8 cellular contexts compared by ENCODE assay signal in the genomic region with DNA sequence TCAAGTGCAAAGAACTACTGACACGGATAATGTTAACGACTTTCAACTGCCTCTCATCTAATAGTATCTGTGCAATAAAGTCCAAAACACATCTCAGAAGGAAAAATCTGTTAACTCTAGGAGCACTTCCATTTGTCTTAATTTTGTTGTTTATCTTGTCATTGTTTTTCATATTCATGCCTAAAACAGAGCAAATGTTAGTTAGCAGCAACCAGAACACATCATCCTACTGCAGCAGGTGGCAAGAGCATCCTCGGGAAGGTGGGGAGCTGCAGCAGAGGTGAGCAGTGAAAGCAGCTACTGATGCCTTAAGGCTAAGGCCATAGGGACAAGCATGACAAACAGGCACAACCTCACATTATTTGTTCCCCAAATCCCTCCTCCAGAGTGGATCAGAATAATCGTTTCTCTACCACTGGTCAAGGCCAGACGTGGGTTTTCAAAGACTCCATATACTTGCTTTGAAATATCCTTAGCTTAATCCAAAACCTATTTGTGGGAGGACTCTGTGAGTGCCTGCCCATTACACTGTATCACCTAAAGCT. TPM values are rescaled to one million over a fixed set of nuclear protein-coding genes. Genes with fewer than 3 reads are reported as not detected.
A peak's percentile ranks its signal among the peaks of the same experiment; 100 is the strongest.
DNase-seq lines count a peak whose midpoint lies in the region; ATAC-seq, FAIRE-seq and TF ChIP-seq lines count a peak whose summit lies in the region.

No MANE protein-coding gene starts in this region.

- peak overlapping the region; percentile 1 for H4K5ac ChIP-seq in H1 (ENCODE audit: insufficient read length, low read depth, low read length)

- H3K23me2 ChIP-seq in H1 (ENCODE audit: low read depth, low read length), result peaks cover 2% of the 10 kb centered on the region

- H4K8ac ChIP-seq in H1 (ENCODE audit: extremely low read depth, insufficient read depth, low read length), result no peak overlapping the region

- H2BK120ac ChIP-seq in H1 (replicated peaks; ENCODE audit: low read depth, low read length), result no peak overlapping the region

- H3K9me3 ChIP-seq in Caco-2 (no peaks in the 10 kb centered on the region), H1 (ENCODE audit: insufficient read depth in 2 of 2, low read depth in 1 of 2, low read length in 1 of 2) (no peaks in the 10 kb centered on the region), osteoblast (ENCODE audit: low read depth, low read length) (no peaks in the 10 kb centered on the region)

- TF ChIP-seq CTCF in Caco-2 (IDR thresholded peaks at IDR 0.05; ENCODE audit: insufficient read depth in 1 of 2, low read depth in 1 of 2, low read length in 1 of 2, severe bottlenecking in 1 of 2, unreplicated experiment in 1 of 2) (no peak), H1 (IDR thresholded peaks at IDR 0.05; ENCODE audit: control extremely low read depth in 1 of 3, insufficient read depth in 1 of 3, low read depth in 1 of 3, low read length in 3 of 3) (no peak), osteoblast (IDR thresholded peaks at IDR 0.05; ENCODE audit: extremely low read depth, low read depth, low read length) (no peak), D721Med (IDR thresholded peaks at IDR 0.05; ENCODE audit: insufficient read depth, missing control alignments) (no peak)

- H2AK5ac ChIP-seq in H1 (ENCODE audit: low read depth, low read length), result no peak overlapping the region

- H3K4me1 ChIP-seq in Caco-2 (peaks cover 49% of the 10 kb centered on the region), H1 (replicated peaks in 1 of 4; ENCODE audit: control insufficient read depth in 3 of 4, insufficient read depth in 4 of 4, low read length in 3 of 4) (peaks cover 0 to 14% (median 10%) of the 10 kb centered on the region in 4 experiments; a peak in 6 of 7 replicates), osteoblast (ENCODE audit: insufficient read depth, low read length) (peaks cover 12% of the 10 kb centered on the region)

- H2BK20ac ChIP-seq in H1 (ENCODE audit: low read length), result no peak overlapping the region

- 0 out of 2 replicates have a peak overlapping the region, but pooled peaks have one; percentile 42 for H2BK12ac ChIP-seq in H1 (ENCODE audit: low read depth, low read length)

- H3K4me1 Mint-ChIP-seq in Caco-2 (ENCODE audit: low read depth, unreplicated experiment), result peaks cover 34% of the 10 kb centered on the region

- FAIRE-seq in H1 (lab: Jason Lieb, UNC) (no peak), D721Med (lab: Jason Lieb, UNC) (no peak)

- ATAC-seq in GM21390 (IDR thresholded peaks at IDR 0.05; ENCODE audit: unreplicated experiment) (no peak), GM19328 (IDR thresholded peaks at IDR 0.05; ENCODE audit: unreplicated experiment) (no peak)

- 0 out of 2 replicates have a peak overlapping the region, but pooled peaks have one; percentile 97 for H2BK5ac ChIP-seq in H1 (ENCODE audit: low read depth, low read length)

- H4K20me1 ChIP-seq in H1 (replicated peaks in 1 of 2; ENCODE audit: control insufficient read depth in 1 of 2, insufficient read depth in 2 of 2, low read length in 2 of 2), result peaks cover 19 to 30% of the 10 kb centered on the region in 2 experiments
- H4K20me1 ChIP-seq in osteoblast (ENCODE audit: insufficient read depth, low read length), result peaks cover 15% of the 10 kb centered on the region

- POLR2A ChIA-PET in Caco-2 (lab: Charles Lee), result interaction anchor here (1.0 to 2.3 kb wide), 7 partner anchors 8 to 247 kb away, joined by 3 to 24 read pairs (median 5); partner anchors contain the start of gene TMEM267
- POLR2A ChIA-PET in H1 (lab: Charles Lee; ENCODE audit: partially characterized antibody), result interaction anchor here (1.0 to 2.2 kb wide), 5 partner anchors 9 to 191 kb away, joined by 3 to 9 read pairs (median 4); partner anchors contain the start of genes TMEM267 and ZNF131

- H3K4me2 ChIP-seq in H1 (ENCODE audit: insufficient read depth in 1 of 2, low read depth in 2 of 2, low read length in 2 of 2), result peak overlapping the region; percentile 80 to 95
- H3K4me2 ChIP-seq in osteoblast (ENCODE audit: insufficient read depth, low read length), result peak overlapping the region; percentile 89

- no peak overlapping the region for H4K91ac ChIP-seq in H1 (replicated peaks; ENCODE audit: insufficient read length, low read length)

- no peak overlapping the region for H3K27ac ChIP-seq in H1 (ENCODE audit: low read depth, low read length)
- no peak overlapping the region for H3K27ac ChIP-seq in osteoblast (ENCODE audit: low read depth, low read length)

- H3K27ac Mint-ChIP-seq in Caco-2 (ENCODE audit: unreplicated experiment), result peak overlapping the region; percentile 83

- H3K79me1 ChIP-seq in H1 (ENCODE audit: low read depth, low read length), result no peaks in the 10 kb centered on the region

- H3K79me2 ChIP-seq in H1 (ENCODE audit: control insufficient read depth in 1 of 2, insufficient read depth in 2 of 2, low read length in 2 of 2), result peaks cover 40 to 61% of the 10 kb centered on the region in 2 experiments
- H3K79me2 ChIP-seq in osteoblast (ENCODE audit: insufficient read depth, low read length), result peaks cover 60% of the 10 kb centered on the region

- H3K14ac ChIP-seq in H1 (ENCODE audit: insufficient read length), result no peak overlapping the region

- H3K18ac ChIP-seq in H1 (ENCODE audit: extremely low read depth, low read length), result no peak overlapping the region

- peaks cover 6% of the 10 kb centered on the region; the same call in 1 of the 2 replicates for H3K36me3 ChIP-seq in Caco-2 (ENCODE audit: control insufficient read depth, insufficient read depth, low read length)
- H3K36me3 ChIP-seq in H1 (ENCODE audit: control insufficient read depth in 2 of 4, insufficient read depth in 4 of 4, low read length in 3 of 4), result peaks cover 0 to 23% (median 0%) of the 10 kb centered on the region in 4 experiments; a peak in 1 of 8 replicates
- H3K36me3 ChIP-seq in osteoblast (ENCODE audit: insufficient read depth, low read length), result no peaks in the 10 kb centered on the region

- H2AFZ ChIP-seq in H1 (ENCODE audit: low read length) (no peak overlapping the region), osteoblast (ENCODE audit: low read length) (no peak overlapping the region)

- intact Hi-C loops in Caco-2 (cut with micrococcal nuclease; ENCODE audit: unreplicated experiment), result loop anchor here (2.0 kb wide), 2 partner anchors 191 to 247 kb away; partner anchors contain the start of gene ZNF131

- peaks cover 61% of the 10 kb centered on the region for H3K36me3 Mint-ChIP-seq in Caco-2 (ENCODE audit: insufficient read depth, unreplicated experiment)

- H3K9ac ChIP-seq in H1 (replicated peaks in 1 of 4; ENCODE audit: extremely low read depth in 1 of 4, low read depth in 3 of 4, low read length in 3 of 4), result peak overlapping the region in 3 of 4 experiments; percentile 78 to 85 (median 84); a peak in 6 of 7 replicates

- CTCF ChIA-PET in Caco-2 (lab: Charles Lee), result interaction anchor here (1.0 to 2.2 kb wide), 4 partner anchors 36 to 120 kb away, joined by 4 to 13 read pairs (median 4); partner anchors contain the start of gene NIM1K
- CTCF ChIA-PET in H1 (lab: Charles Lee; ENCODE audit: partially characterized antibody), result interaction anchor here (0.8 to 2.6 kb wide), 8 partner anchors 9 to 248 kb away, joined by 3 to 12 read pairs (median 4); partner anchors contain the start of gene TMEM267

- TF ChIP-seq RAD21 in H1 (IDR thresholded peaks at IDR 0.05 in 1 of 2, conservative IDR thresholded peaks at IDR 0.05 in 1 of 2; ENCODE audit: low read depth in 2 of 2, low read length in 2 of 2), result no peak

- no peak overlapping the region for H2BK15ac ChIP-seq in H1 (ENCODE audit: low read length)

- 31% methylated on average over 5 of the region's 5 CpGs; no CpG with 5 or more reads in 1 of the 2 experiments for WGBS in H1 (ENCODE audit: extremely low coverage in 1 of 2, insufficient coverage in 1 of 2, insufficient read length in 1 of 2, insufficient replicate concordance in 2 of 2, low coverage in 1 of 2, low lambda C conversion rate in 2 of 2, missing lambda C conversion rate in 1 of 2), 2 experiments

- TF ChIP-seq POLR2A in H1 (IDR thresholded peaks at IDR 0.05; ENCODE audit: control extremely low read depth in 1 of 2, low read depth in 2 of 2, low read length in 2 of 2), result 0 out of 3 replicates have a peak, but pooled peaks of 1 of the 2 experiments have one; percentile 24

- H3K23ac ChIP-seq in H1 (ENCODE audit: insufficient read length), result no peak overlapping the region

- no peaks in the 10 kb centered on the region for H3K9me3 Mint-ChIP-seq in Caco-2 (ENCODE audit: unreplicated experiment)

- no peak for DNase-seq in Caco-2
- peak; percentile 48 for DNase-seq in NCI-H526 treated with DMSO at 0.1 percent for 48 hours (lab: John Stamatoyannopoulos, UW)
- no peak for DNase-seq in H1 (ENCODE audit: low read depth in 1 of 2, low spot score in 2 of 2)
- peak; percentile 36 for DNase-seq in osteoblast (ENCODE audit: insufficient read length, low spot score, missing footprints)
- DNase-seq in glomerular visceral epithelial cell (ENCODE audit: extremely low spot score), result no peak
- DNase-seq in D721Med (ENCODE audit: insufficient read length, low spot score), result no peak

- peak overlapping the region; percentile 56 for H3K4me3 ChIP-seq in Caco-2 (ENCODE audit: low read depth, low read length)
- H3K4me3 ChIP-seq in H1 (ENCODE audit: extremely low read depth in 1 of 4, insufficient read depth in 2 of 4, low read depth in 3 of 4, low read length in 4 of 4), result peak overlapping the region; percentile 63 to 93 (median 90)
- peak overlapping the region; percentile 96 for H3K4me3 ChIP-seq in osteoblast (ENCODE audit: insufficient read depth, low read length)

- H3K27me3 ChIP-seq in Caco-2 (replicated peaks; ENCODE audit: control insufficient read depth, insufficient read depth, low read length) (no peaks in the 10 kb centered on the region), H1 (replicated peaks in 1 of 4; ENCODE audit: control insufficient read depth in 3 of 4, extremely low read depth in 1 of 4, insufficient read depth in 3 of 4, low read length in 3 of 4) (no peaks in the 10 kb centered on the region), osteoblast (ENCODE audit: insufficient read depth, low read length) (no peaks in the 10 kb centered on the region)

- TF ChIP-seq EP300 in H1 (IDR thresholded peaks at IDR 0.05; ENCODE audit: borderline replicate concordance in 1 of 2, low read depth in 2 of 2, low read length in 2 of 2), result no peak

- BruUV-seq in Caco-2 (replicated peaks; lab: Mats Ljungman, UMichigan), result no TSS peak

- no peak overlapping the region for H3K56ac ChIP-seq in H1 (replicated peaks; ENCODE audit: insufficient read length, low read depth, low read length)

- H3K4ac ChIP-seq in H1 (replicated peaks; ENCODE audit: insufficient read length, low read depth, low read length), result no peak overlapping the region

- peak overlapping the region; percentile 99 for H3K4me3 Mint-ChIP-seq in Caco-2 (ENCODE audit: unreplicated experiment)

- no peaks in the 10 kb centered on the region for H3K27me3 Mint-ChIP-seq in Caco-2 (ENCODE audit: insufficient read depth, unreplicated experiment)

RNA-seq across cellular contexts. Expression of gene HMGCS1, which starts 1.1 kb away (rescaled TPM):
- total RNA-seq in Caco-2 (2022) (205 and 211 TPM in 2 replicates), osteoblast (222 and 277 TPM in 2 replicates)
- total RNA-seq in H1 (2021; fragmentation: NEBNext Ultra II Directional; extraction: Animal tissue kit (Norgen Biotek cat#: 25700)), result 230 and 236 TPM in 2 replicates
- 45.2 and 63.6 TPM in 2 replicates for polyA plus RNA-seq in H1 (2011; rRNA removed)
- 91.4 TPM for polyA plus RNA-seq in H1 (2011; cell fraction: cytosol; rRNA removed)
- 34.7 TPM for polyA plus RNA-seq in H1 (2011; cell fraction: nucleus; rRNA removed)
- 121 to 218 TPM (median 145 TPM) in 4 replicates for polyA plus RNA-seq in H1 (2012, experiment 1 of 2)
- polyA plus RNA-seq in H1 (2012, experiment 2 of 2), result 11.8 TPM
- 214 TPM for polyA plus RNA-seq in H1 (2013, experiment 1 of 2)
- 235 TPM for polyA plus RNA-seq in H1 (2013, experiment 2 of 2)
- polyA minus RNA-seq in H1 (2011; rRNA and poly(A)+ RNA removed), result 152 and 224 TPM in 2 replicates
- 128 TPM for polyA minus RNA-seq in H1 (2011; cell fraction: cytosol; rRNA and poly(A)+ RNA removed)
- 107 TPM for polyA minus RNA-seq in H1 (2011; cell fraction: nucleus; rRNA and poly(A)+ RNA removed)

Comparison
In these comparisons a context has a peak if more than half of its experiments do, and no peak if none do; other contexts are left out.
1. DNase-seq: peak in NCI-H526 treated with DMSO at 0.1 percent for 48 hours (single experiment) and osteoblast (single experiment); none in Caco-2 (0 of 2), H1 (0 of 2), glomerular visceral epithelial cell (single experiment) and D721Med (single experiment).
2. Peak in every context shown above with its lines, with median percentiles within 50 percentile points of each other: H3K4me3 ChIP-seq.